ENCODE assay signal across 1 cellular context in the genomic region with DNA sequence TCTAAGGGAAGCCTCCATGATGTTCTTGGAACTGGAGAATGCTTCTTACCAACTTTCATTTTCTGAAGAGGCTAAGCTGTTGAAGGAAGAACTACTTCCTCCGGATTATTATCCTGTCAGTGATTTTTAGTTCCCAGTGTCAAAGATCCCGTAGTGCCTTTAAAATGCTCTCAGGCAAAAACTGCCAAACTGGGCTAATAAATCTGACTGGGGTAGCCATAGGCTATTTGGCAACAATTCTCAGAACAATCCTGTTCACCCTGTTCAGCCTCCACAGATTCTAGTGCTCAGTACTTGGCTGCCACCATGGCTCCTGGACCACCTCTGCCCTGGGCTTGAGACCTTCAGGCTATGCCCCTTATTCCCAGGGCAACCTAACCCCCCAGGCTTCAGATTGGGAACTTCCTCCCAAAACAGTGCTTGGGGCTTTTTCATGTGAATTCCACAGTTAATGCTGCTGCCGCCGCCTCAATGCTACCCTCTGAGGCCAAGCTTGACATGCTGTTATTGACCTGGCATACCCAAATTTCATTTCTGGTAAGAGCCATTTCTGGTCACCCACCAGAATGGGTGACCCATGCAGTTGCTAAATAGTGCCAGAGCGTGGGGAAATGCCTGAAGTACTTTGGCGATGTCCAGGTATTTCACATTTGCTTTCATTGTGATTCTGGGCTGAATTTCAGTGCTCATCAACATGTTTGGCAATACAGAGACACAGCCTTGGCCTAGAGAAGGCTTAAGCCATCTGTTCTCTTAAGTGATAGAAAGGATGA.
TF ChIP-seq lines count a peak whose summit lies in the region.

No MANE protein-coding gene starts in this region.

TF ChIP-seq in HepG2, 621 proteins besides CTCF, POLR2A, EP300 and RAD21 (continued from another document and continues in another):
- 0 out of 2 replicates have a peak, but pooled peaks have one; percentile 35 for TF ChIP-seq ZNF430 (CRISPR knock-in tag; IDR thresholded peaks at IDR 0.05)
- TF ChIP-seq PPARG (CRISPR knock-in tag; conservative IDR thresholded peaks at IDR 0.05) = no peak
- TF ChIP-seq WIZ (CRISPR knock-in tag; IDR thresholded peaks at IDR 0.05) = no peak
- 0 out of 2 replicates have a peak, but pooled peaks have one; percentile 19 for TF ChIP-seq ZFX (CRISPR knock-in tag; IDR thresholded peaks at IDR 0.05; ENCODE audit: low read depth)
- TF ChIP-seq, protein P1, sequence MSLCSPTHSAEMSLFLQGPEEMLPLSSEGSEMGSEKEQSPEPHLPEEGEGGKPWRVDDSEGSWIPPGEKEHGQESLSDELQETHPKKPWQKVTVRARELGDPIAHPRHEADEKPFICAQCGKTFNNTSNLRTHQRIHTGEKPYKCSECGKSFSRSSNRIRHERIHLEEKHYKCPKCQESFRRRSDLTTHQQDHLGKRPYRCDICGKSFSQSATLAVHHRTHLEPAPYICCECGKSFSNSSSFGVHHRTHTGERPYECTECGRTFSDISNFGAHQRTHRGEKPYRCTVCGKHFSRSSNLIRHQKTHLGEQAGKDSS (CRISPR knock-in tag; IDR thresholded peaks at IDR 0.05; ENCODE audit: borderline replicate concordance, low read depth) = peak; percentile 62; the same call in 1 of the 2 replicates
- TF ChIP-seq ZNF317 (CRISPR knock-in tag; IDR thresholded peaks at IDR 0.05) = no peak
- no peak for TF ChIP-seq TBX2 (CRISPR knock-in tag; IDR thresholded peaks at IDR 0.05; ENCODE audit: borderline replicate concordance)
- no peak for TF ChIP-seq RBM39 (IDR thresholded peaks at IDR 0.05; ENCODE audit: low read depth, low read length, poor library complexity, severe bottlenecking)
- no peak for TF ChIP-seq ZSCAN25 (CRISPR knock-in tag; IDR thresholded peaks at IDR 0.05)
- no peak for TF ChIP-seq ZSCAN22 (CRISPR knock-in tag; IDR thresholded peaks at IDR 0.05)
- no peak for TF ChIP-seq SMAD1 (CRISPR knock-in tag; IDR thresholded peaks at IDR 0.05; ENCODE audit: borderline replicate concordance, low read depth)
- TF ChIP-seq, protein P2, sequence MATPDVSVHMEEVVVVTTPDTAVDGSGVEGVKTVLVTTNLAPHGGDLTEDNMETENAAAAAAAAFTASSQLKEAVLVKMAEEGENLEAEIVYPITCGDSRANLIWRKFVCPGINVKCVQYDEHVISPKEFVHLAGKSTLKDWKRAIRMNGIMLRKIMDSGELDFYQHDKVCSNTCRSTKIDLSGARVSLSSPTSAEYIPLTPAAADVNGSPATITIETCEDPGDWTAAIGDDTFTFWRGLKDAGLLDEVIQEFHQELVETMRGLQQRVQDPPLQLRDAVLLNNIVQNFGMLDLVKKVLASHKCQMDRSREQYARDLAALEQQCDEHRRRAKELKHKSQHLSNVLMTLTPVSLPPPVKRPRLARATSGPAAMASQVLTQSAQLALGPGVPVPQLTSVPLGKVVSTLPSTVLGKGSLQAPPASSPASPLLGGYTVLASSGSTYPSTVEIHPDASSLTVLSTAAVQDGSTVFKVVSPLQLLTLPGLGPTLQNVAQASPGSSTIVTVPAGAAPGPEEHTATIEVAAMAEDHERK (CRISPR knock-in tag; IDR thresholded peaks at IDR 0.05; ENCODE audit: low read depth) = no peak
- no peak for TF ChIP-seq ZC3H4 (CRISPR knock-in tag; IDR thresholded peaks at IDR 0.05; ENCODE audit: borderline replicate concordance)
- TF ChIP-seq, protein P3, sequence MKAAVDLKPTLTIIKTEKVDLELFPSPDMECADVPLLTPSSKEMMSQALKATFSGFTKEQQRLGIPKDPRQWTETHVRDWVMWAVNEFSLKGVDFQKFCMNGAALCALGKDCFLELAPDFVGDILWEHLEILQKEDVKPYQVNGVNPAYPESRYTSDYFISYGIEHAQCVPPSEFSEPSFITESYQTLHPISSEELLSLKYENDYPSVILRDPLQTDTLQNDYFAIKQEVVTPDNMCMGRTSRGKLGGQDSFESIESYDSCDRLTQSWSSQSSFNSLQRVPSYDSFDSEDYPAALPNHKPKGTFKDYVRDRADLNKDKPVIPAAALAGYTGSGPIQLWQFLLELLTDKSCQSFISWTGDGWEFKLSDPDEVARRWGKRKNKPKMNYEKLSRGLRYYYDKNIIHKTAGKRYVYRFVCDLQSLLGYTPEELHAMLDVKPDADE (CRISPR knock-in tag; IDR thresholded peaks at IDR 0.05) = no peak
- no peak for TF ChIP-seq ZNF431 (CRISPR knock-in tag; IDR thresholded peaks at IDR 0.05; ENCODE audit: borderline replicate concordance, low read depth)
- TF ChIP-seq HMG20B (CRISPR knock-in tag; conservative IDR thresholded peaks at IDR 0.05) = no peak
- TF ChIP-seq, protein P4, sequence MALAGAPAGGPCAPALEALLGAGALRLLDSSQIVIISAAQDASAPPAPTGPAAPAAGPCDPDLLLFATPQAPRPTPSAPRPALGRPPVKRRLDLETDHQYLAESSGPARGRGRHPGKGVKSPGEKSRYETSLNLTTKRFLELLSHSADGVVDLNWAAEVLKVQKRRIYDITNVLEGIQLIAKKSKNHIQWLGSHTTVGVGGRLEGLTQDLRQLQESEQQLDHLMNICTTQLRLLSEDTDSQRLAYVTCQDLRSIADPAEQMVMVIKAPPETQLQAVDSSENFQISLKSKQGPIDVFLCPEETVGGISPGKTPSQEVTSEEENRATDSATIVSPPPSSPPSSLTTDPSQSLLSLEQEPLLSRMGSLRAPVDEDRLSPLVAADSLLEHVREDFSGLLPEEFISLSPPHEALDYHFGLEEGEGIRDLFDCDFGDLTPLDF (CRISPR knock-in tag; IDR thresholded peaks at IDR 0.05) = no peak
- no peak for TF ChIP-seq ZSCAN21 (CRISPR knock-in tag; IDR thresholded peaks at IDR 0.05; ENCODE audit: borderline replicate concordance)
- TF ChIP-seq ZBTB7A (CRISPR knock-in tag; IDR thresholded peaks at IDR 0.05) = 0 out of 2 replicates have a peak, but pooled peaks have one; percentile 46
- 0 out of 2 replicates have a peak, but pooled peaks have one; percentile 26 for TF ChIP-seq KDM4B (CRISPR knock-in tag; IDR thresholded peaks at IDR 0.05)
- TF ChIP-seq, protein P5, sequence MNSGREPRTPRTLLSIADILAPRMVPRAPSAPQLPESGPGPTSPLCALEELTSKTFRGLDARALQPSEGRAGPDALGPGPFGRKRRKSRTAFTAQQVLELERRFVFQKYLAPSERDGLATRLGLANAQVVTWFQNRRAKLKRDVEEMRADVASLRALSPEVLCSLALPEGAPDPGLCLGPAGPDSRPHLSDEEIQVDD (CRISPR knock-in tag; IDR thresholded peaks at IDR 0.05; ENCODE audit: borderline replicate concordance) = no peak
- TF ChIP-seq FOXJ3 (CRISPR knock-in tag; IDR thresholded peaks at IDR 0.05; ENCODE audit: borderline replicate concordance) = no peak
- no peak for TF ChIP-seq KMT2B (CRISPR knock-in tag; IDR thresholded peaks at IDR 0.05)
- no peak for TF ChIP-seq SMYD3 (CRISPR knock-in tag; IDR thresholded peaks at IDR 0.05)
- no peak for TF ChIP-seq YEATS4 (CRISPR knock-in tag; IDR thresholded peaks at IDR 0.05; ENCODE audit: borderline replicate concordance)
- TF ChIP-seq CHCHD3 (CRISPR knock-in tag; IDR thresholded peaks at IDR 0.05) = no peak
- TF ChIP-seq ZNF747 (CRISPR knock-in tag; IDR thresholded peaks at IDR 0.05; ENCODE audit: borderline replicate concordance) = no peak
- TF ChIP-seq FLYWCH1 (CRISPR knock-in tag; IDR thresholded peaks at IDR 0.05) = 0 out of 2 replicates have a peak, but pooled peaks have one; percentile 33
- no peak for TF ChIP-seq ZSCAN12 (CRISPR knock-in tag; IDR thresholded peaks at IDR 0.05)
- TF ChIP-seq NR2C2 (CRISPR knock-in tag; IDR thresholded peaks at IDR 0.05; ENCODE audit: borderline replicate concordance) = 0 out of 2 replicates have a peak, but pooled peaks have one; percentile 23
- TF ChIP-seq ZNF773 (CRISPR knock-in tag; IDR thresholded peaks at IDR 0.05; ENCODE audit: borderline replicate concordance) = no peak
- TF ChIP-seq, protein P6, sequence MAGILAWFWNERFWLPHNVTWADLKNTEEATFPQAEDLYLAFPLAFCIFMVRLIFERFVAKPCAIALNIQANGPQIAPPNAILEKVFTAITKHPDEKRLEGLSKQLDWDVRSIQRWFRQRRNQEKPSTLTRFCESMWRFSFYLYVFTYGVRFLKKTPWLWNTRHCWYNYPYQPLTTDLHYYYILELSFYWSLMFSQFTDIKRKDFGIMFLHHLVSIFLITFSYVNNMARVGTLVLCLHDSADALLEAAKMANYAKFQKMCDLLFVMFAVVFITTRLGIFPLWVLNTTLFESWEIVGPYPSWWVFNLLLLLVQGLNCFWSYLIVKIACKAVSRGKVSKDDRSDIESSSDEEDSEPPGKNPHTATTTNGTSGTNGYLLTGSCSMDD (CRISPR knock-in tag; IDR thresholded peaks at IDR 0.05) = no peak
- no peak for TF ChIP-seq ZNF549 (CRISPR knock-in tag; IDR thresholded peaks at IDR 0.05)
- TF ChIP-seq SIN3B (IDR thresholded peaks at IDR 0.05; ENCODE audit: low read length) = no peak
- TF ChIP-seq GZF1 (CRISPR knock-in tag; IDR thresholded peaks at IDR 0.05) = no peak
- TF ChIP-seq SNAPC2 (CRISPR knock-in tag; IDR thresholded peaks at IDR 0.05) = no peak
- no peak for TF ChIP-seq ZFP36L2 (CRISPR knock-in tag; IDR thresholded peaks at IDR 0.05)
- 0 out of 2 replicates have a peak, but pooled peaks have one; percentile 31 for TF ChIP-seq ZNF17 (CRISPR knock-in tag; IDR thresholded peaks at IDR 0.05)
- TF ChIP-seq, protein P7, sequence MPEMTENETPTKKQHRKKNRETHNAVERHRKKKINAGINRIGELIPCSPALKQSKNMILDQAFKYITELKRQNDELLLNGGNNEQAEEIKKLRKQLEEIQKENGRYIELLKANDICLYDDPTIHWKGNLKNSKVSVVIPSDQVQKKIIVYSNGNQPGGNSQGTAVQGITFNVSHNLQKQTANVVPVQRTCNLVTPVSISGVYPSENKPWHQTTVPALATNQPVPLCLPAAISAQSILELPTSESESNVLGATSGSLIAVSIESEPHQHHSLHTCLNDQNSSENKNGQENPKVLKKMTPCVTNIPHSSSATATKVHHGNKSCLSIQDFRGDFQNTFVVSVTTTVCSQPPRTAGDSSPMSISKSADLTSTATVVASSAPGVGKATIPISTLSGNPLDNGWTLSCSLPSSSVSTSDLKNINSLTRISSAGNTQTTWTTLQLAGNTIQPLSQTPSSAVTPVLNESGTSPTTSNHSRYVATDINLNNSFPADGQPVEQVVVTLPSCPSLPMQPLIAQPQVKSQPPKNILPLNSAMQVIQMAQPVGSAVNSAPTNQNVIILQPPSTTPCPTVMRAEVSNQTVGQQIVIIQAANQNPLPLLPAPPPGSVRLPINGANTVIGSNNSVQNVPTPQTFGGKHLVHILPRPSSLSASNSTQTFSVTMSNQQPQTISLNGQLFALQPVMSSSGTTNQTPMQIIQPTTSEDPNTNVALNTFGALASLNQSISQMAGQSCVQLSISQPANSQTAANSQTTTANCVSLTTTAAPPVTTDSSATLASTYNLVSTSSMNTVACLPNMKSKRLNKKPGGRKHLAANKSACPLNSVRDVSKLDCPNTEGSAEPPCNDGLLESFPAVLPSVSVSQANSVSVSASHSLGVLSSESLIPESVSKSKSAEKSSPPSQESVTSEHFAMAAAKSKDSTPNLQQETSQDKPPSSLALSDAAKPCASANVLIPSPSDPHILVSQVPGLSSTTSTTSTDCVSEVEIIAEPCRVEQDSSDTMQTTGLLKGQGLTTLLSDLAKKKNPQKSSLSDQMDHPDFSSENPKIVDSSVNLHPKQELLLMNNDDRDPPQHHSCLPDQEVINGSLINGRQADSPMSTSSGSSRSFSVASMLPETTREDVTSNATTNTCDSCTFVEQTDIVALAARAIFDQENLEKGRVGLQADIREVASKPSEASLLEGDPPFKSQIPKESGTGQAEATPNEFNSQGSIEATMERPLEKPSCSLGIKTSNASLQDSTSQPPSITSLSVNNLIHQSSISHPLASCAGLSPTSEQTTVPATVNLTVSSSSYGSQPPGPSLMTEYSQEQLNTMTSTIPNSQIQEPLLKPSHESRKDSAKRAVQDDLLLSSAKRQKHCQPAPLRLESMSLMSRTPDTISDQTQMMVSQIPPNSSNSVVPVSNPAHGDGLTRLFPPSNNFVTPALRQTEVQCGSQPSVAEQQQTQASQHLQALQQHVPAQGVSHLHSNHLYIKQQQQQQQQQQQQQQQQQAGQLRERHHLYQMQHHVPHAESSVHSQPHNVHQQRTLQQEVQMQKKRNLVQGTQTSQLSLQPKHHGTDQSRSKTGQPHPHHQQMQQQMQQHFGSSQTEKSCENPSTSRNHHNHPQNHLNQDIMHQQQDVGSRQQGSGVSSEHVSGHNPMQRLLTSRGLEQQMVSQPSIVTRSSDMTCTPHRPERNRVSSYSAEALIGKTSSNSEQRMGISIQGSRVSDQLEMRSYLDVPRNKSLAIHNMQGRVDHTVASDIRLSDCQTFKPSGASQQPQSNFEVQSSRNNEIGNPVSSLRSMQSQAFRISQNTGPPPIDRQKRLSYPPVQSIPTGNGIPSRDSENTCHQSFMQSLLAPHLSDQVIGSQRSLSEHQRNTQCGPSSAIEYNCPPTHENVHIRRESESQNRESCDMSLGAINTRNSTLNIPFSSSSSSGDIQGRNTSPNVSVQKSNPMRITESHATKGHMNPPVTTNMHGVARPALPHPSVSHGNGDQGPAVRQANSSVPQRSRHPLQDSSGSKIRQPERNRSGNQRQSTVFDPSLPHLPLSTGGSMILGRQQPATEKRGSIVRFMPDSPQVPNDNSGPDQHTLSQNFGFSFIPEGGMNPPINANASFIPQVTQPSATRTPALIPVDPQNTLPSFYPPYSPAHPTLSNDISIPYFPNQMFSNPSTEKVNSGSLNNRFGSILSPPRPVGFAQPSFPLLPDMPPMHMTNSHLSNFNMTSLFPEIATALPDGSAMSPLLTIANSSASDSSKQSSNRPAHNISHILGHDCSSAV (CRISPR knock-in tag; IDR thresholded peaks at IDR 0.05; ENCODE audit: borderline replicate concordance) = no peak
- no peak for TF ChIP-seq TP53 (CRISPR knock-in tag; conservative IDR thresholded peaks at IDR 0.05)
- TF ChIP-seq PHF5A (CRISPR knock-in tag; IDR thresholded peaks at IDR 0.05; ENCODE audit: low read depth, unreplicated experiment) = no peak
- TF ChIP-seq DPF2 (CRISPR knock-in tag; IDR thresholded peaks at IDR 0.05; ENCODE audit: borderline replicate concordance, low read depth) = no peak
- TF ChIP-seq TGIF2 (CRISPR knock-in tag; IDR thresholded peaks at IDR 0.05) = no peak
- no peak for TF ChIP-seq HNRNPL (IDR thresholded peaks at IDR 0.05; ENCODE audit: low read depth, low read length)
- TF ChIP-seq ZNF343 (CRISPR knock-in tag; IDR thresholded peaks at IDR 0.05) = 0 out of 2 replicates have a peak, but pooled peaks have one; percentile 33
- TF ChIP-seq, protein P8, sequence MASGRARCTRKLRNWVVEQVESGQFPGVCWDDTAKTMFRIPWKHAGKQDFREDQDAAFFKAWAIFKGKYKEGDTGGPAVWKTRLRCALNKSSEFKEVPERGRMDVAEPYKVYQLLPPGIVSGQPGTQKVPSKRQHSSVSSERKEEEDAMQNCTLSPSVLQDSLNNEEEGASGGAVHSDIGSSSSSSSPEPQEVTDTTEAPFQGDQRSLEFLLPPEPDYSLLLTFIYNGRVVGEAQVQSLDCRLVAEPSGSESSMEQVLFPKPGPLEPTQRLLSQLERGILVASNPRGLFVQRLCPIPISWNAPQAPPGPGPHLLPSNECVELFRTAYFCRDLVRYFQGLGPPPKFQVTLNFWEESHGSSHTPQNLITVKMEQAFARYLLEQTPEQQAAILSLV (CRISPR knock-in tag; IDR thresholded peaks at IDR 0.05; ENCODE audit: borderline replicate concordance) = no peak
- no peak for TF ChIP-seq KLF11 (CRISPR knock-in tag; IDR thresholded peaks at IDR 0.05)
- TF ChIP-seq, protein P9, sequence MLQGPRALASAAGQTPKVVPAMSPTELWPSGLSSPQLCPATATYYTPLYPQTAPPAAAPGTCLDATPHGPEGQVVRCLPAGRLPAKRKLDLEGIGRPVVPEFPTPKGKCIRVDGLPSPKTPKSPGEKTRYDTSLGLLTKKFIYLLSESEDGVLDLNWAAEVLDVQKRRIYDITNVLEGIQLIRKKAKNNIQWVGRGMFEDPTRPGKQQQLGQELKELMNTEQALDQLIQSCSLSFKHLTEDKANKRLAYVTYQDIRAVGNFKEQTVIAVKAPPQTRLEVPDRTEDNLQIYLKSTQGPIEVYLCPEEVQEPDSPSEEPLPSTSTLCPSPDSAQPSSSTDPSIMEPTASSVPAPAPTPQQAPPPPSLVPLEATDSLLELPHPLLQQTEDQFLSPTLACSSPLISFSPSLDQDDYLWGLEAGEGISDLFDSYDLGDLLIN (CRISPR knock-in tag; IDR thresholded peaks at IDR 0.05; ENCODE audit: borderline replicate concordance) = no peak
